ENCODE assay signal across 16 cellular contexts in genomic region chr7:11434371-11434770, GRCh38.
"Had no signal": no experiment of that assay in that cellular context is flagged by ENCODE, and none has a peak within 500 bp of the region (broad histone marks: within the 10 kb centered on the region; RNA-seq: fewer than 3 reads in every experiment).

No MANE protein-coding gene starts in this region.

- H3K27me3 ChIP-seq: esophagus squamous epithelium, gastroesophageal sphincter, neutrophil, suprapubic skin, tibial artery, upper lobe of left lung, uterus had no signal

- H3K4me1 ChIP-seq: esophagus squamous epithelium, psoas muscle, suprapubic skin, tibial artery, upper lobe of left lung, uterus had no signal

- H3K4me3 ChIP-seq: esophagus squamous epithelium, gastroesophageal sphincter, psoas muscle, skin epidermis, suprapubic skin, tibial artery, upper lobe of left lung, uterus had no signal

- H3K27ac ChIP-seq: esophagus squamous epithelium, gastroesophageal sphincter, neutrophil, psoas muscle, skin epidermis, suprapubic skin, tibial artery, upper lobe of left lung, uterus had no signal

- H3K9me3 ChIP-seq: esophagus squamous epithelium, gastroesophageal sphincter, neutrophil, psoas muscle, suprapubic skin, tibial artery, upper lobe of left lung, uterus had no signal

- H3K36me3 ChIP-seq: esophagus squamous epithelium, gastroesophageal sphincter, neutrophil, suprapubic skin, tibial artery, upper lobe of left lung, uterus had no signal

- DNase-seq: dermis blood vessel endothelial cell; esophagus squamous epithelium; glutamatergic neuron; islet precursor cell; mammary epithelial cell; naive thymus-derived CD4-positive, alpha-beta T cell; psoas muscle; retina; stimulated activated naive CD4-positive, alpha-beta T cell; tibial artery; upper lobe of left lung; uterus had no signal
